8 cellular contexts compared by ENCODE assay signal in genomic region chr7:14279065-14279871, GRCh38.
DNase-seq lines count a peak whose midpoint lies in the region; TF ChIP-seq lines count a peak whose summit lies in the region.
"Not testable (repeated sequence)": the region's sequence is repeated elsewhere in the genome, so short reads cannot be mapped to it uniquely, and the experiment has no call there.

No MANE protein-coding gene starts in this region.

- not testable (repeated sequence) for H3K36me3 ChIP-seq in HUES48 (ENCODE audit: control insufficient read depth, insufficient read depth, low read length); iPS DF 6.9 (ENCODE audit: control insufficient read depth, insufficient read depth, low read length); iPS-20b (ENCODE audit: insufficient read depth, low read depth, low read length)

- peak overlapping the region; percentile 66 for H3K9ac ChIP-seq in HUES48 (ENCODE audit: low read depth, low read length)
- peak overlapping the region; percentile 56; the same call in 1 of the 2 replicates for H3K9ac ChIP-seq in iPS-20b (ENCODE audit: low read depth, low read length)

- H3K9me3 Mint-ChIP-seq in glutamatergic neuron (ENCODE audit: unreplicated experiment); progenitor cell of endocrine pancreas (ENCODE audit: low read depth): not testable (repeated sequence)
- peaks cover 16% of the 10 kb centered on the region for H3K9me3 Mint-ChIP-seq in nephron progenitor cell

- not testable (repeated sequence) for H3K36me3 Mint-ChIP-seq in glutamatergic neuron (ENCODE audit: unreplicated experiment); nephron progenitor cell (ENCODE audit: low read depth); progenitor cell of endocrine pancreas (ENCODE audit: insufficient read depth)

- H3K27me3 ChIP-seq in HUES48 (ENCODE audit: control insufficient read depth, insufficient read depth, low read length); iPS DF 6.9 (ENCODE audit: control insufficient read depth, insufficient read depth, low read length); iPS-20b (ENCODE audit: insufficient read depth, low read length): not testable (repeated sequence)

- not testable (repeated sequence) for H3K27ac ChIP-seq in HUES48 (ENCODE audit: low read depth, low read length); iPS DF 6.9 (ENCODE audit: low read length); iPS-20b (ENCODE audit: low read length)

- peak overlapping the region; percentile 68 for H3K27ac Mint-ChIP-seq in glutamatergic neuron (ENCODE audit: unreplicated experiment)
- H3K27ac Mint-ChIP-seq in nephron progenitor cell = not testable (repeated sequence)
- peak overlapping the region; percentile 76 for H3K27ac Mint-ChIP-seq in progenitor cell of endocrine pancreas

- H3K4me3 Mint-ChIP-seq in glutamatergic neuron (ENCODE audit: unreplicated experiment) (peak overlapping the region; percentile 74), nephron progenitor cell (peak overlapping the region; percentile 73), progenitor cell of endocrine pancreas (ENCODE audit: low read depth) (peak overlapping the region; percentile 80)

- H3K4me3 ChIP-seq in HUES48 (ENCODE audit: low read depth, low read length) = peak overlapping the region; percentile 61
- H3K4me3 ChIP-seq in choroid plexus epithelial cell (ENCODE audit: low read depth, low read length) = peak overlapping the region; percentile 39
- H3K4me3 ChIP-seq in iPS DF 6.9 (ENCODE audit: low read length) = peak overlapping the region; percentile 47; the same call in 1 of the 2 replicates
- H3K4me3 ChIP-seq in iPS-20b (ENCODE audit: low read length) = peak overlapping the region; percentile 45; the same call in 1 of the 2 replicates

- not testable (repeated sequence) for H3K27me3 Mint-ChIP-seq in glutamatergic neuron (ENCODE audit: unreplicated experiment); nephron progenitor cell (ENCODE audit: low read depth, poor library complexity); progenitor cell of endocrine pancreas

- H3K4me1 Mint-ChIP-seq in glutamatergic neuron (ENCODE audit: low read depth, unreplicated experiment); nephron progenitor cell; progenitor cell of endocrine pancreas (ENCODE audit: low read depth): not testable (repeated sequence)

- H3K9me3 ChIP-seq in HUES48 (ENCODE audit: control insufficient read depth, insufficient read depth, low read length); iPS DF 6.9 (ENCODE audit: control insufficient read depth, insufficient read depth, low read length); iPS-20b (ENCODE audit: insufficient read depth, low read depth, low read length): not testable (repeated sequence)

- not testable (repeated sequence) for H3K4me1 ChIP-seq in HUES48 (ENCODE audit: control insufficient read depth, insufficient read depth, low read length); iPS DF 6.9 (ENCODE audit: control insufficient read depth, insufficient read depth, low read length); iPS-20b (ENCODE audit: insufficient read depth, low read length)

- not testable (repeated sequence) for TF ChIP-seq CTCF in choroid plexus epithelial cell (conservative IDR thresholded peaks at IDR 0.05; ENCODE audit: low read depth, low read length); glutamatergic neuron (IDR thresholded peaks at IDR 0.05; ENCODE audit: partially characterized antibody, unreplicated experiment); nephron progenitor cell (IDR thresholded peaks at IDR 0.05); progenitor cell of endocrine pancreas (IDR thresholded peaks at IDR 0.05; ENCODE audit: unreplicated experiment)

- DNase-seq in ELF-1 (ENCODE audit: low read depth, low spot score) = peak; percentile 27
- not testable (repeated sequence) for DNase-seq in choroid plexus epithelial cell (ENCODE audit: low read depth); iPS DF 6.9 (ENCODE audit: low read depth, low spot score)
- peak; percentile 46 for DNase-seq in glutamatergic neuron
- peak; percentile 38 for DNase-seq in nephron progenitor cell
- peak; percentile 15 for DNase-seq in progenitor cell of endocrine pancreas (ENCODE audit: low spot score, unreplicated experiment)

- no CpG with 5 or more reads among the region's 21 CpGs for WGBS in iPS DF 6.9 (ENCODE audit: insufficient coverage, insufficient read length)
